In the genomic region with DNA sequence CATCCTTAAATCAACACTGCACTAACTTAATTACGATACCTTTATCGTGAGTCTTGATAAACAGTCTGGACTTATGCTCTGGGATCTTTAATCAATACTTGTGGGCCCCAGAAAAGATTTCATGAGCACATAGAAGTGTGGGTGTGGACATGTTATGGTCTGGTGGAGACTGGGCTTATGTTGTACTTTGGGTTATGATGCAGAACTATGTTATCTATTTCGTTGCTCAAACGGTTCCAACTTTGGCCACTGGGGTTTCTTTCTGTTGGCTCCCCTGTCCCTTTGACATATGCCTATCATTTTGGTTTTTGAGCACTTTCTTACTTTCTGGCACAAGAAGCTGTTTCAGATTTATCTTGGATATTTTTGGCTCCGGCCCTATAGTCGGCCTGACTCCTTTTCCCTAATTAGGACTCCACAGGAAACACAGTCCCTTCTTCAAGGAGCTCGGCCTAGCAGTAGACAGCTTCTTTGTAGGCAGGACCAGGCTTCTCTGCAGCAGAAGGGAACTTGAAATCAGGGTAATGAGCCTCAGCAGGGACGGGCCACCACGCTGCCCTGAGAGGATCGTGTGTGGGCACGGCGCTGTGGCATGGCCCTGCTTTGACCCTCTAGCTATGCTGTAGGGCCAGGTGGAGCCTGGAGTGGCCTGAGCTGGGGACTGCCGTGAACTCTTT, we compare ENCODE assay signal across 1 cellular context.
TF ChIP-seq lines count a peak whose summit lies in the region.

No MANE protein-coding gene starts in this region.

TF ChIP-seq in K562, 482 proteins besides CTCF, POLR2A, EP300 and RAD21 (continued from another document):
- TF ChIP-seq, protein P1, sequence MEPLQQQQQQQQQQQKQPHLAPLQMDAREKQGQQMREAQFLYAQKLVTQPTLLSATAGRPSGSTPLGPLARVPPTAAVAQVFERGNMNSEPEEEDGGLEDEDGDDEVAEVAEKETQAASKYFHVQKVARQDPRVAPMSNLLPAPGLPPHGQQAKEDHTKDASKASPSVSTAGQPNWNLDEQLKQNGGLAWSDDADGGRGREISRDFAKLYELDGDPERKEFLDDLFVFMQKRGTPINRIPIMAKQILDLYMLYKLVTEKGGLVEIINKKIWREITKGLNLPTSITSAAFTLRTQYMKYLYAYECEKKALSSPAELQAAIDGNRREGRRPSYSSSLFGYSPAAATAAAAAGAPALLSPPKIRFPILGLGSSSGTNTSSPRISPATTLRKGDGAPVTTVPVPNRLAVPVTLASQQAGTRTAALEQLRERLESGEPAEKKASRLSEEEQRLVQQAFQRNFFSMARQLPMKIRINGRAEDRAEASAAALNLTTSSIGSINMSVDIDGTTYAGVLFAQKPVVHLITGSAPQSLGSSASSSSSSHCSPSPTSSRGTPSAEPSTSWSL (CRISPR knock-in tag; IDR thresholded peaks at IDR 0.05; ENCODE audit: borderline replicate concordance): no peak
- peak; percentile 12 for TF ChIP-seq MEIS2 (IDR thresholded peaks at IDR 0.05; ENCODE audit: partially characterized antibody)
- no peak for TF ChIP-seq ZNF12 (CRISPR knock-in tag; IDR thresholded peaks at IDR 0.05)
- TF ChIP-seq ZNF780A (CRISPR knock-in tag; IDR thresholded peaks at IDR 0.05): no peak
- TF ChIP-seq, protein P2, sequence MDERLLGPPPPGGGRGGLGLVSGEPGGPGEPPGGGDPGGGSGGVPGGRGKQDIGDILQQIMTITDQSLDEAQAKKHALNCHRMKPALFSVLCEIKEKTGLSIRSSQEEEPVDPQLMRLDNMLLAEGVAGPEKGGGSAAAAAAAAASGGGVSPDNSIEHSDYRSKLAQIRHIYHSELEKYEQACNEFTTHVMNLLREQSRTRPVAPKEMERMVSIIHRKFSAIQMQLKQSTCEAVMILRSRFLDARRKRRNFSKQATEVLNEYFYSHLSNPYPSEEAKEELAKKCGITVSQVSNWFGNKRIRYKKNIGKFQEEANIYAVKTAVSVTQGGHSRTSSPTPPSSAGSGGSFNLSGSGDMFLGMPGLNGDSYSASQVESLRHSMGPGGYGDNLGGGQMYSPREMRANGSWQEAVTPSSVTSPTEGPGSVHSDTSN (CRISPR knock-in tag; IDR thresholded peaks at IDR 0.05; ENCODE audit: low read depth): no peak
- TF ChIP-seq, protein P2 (tag; conservative IDR thresholded peaks at IDR 0.05; ENCODE audit: low read depth): 0 out of 2 replicates have a peak, but pooled peaks have one; percentile 37
- no peak for TF ChIP-seq CSDE1 (IDR thresholded peaks at IDR 0.05)
- TF ChIP-seq, protein P3, sequence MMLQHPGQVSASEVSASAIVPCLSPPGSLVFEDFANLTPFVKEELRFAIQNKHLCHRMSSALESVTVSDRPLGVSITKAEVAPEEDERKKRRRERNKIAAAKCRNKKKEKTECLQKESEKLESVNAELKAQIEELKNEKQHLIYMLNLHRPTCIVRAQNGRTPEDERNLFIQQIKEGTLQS (IDR thresholded peaks at IDR 0.05): no peak
- TF ChIP-seq, protein P3 (CRISPR knock-in tag; conservative IDR thresholded peaks at IDR 0.05): no peak
- TF ChIP-seq, protein P4, sequence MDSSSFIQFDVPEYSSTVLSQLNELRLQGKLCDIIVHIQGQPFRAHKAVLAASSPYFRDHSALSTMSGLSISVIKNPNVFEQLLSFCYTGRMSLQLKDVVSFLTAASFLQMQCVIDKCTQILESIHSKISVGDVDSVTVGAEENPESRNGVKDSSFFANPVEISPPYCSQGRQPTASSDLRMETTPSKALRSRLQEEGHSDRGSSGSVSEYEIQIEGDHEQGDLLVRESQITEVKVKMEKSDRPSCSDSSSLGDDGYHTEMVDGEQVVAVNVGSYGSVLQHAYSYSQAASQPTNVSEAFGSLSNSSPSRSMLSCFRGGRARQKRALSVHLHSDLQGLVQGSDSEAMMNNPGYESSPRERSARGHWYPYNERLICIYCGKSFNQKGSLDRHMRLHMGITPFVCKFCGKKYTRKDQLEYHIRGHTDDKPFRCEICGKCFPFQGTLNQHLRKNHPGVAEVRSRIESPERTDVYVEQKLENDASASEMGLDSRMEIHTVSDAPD (CRISPR knock-in tag; IDR thresholded peaks at IDR 0.05): no peak
- TF ChIP-seq POLR2B (IDR thresholded peaks at IDR 0.05; ENCODE audit: low read depth, partially characterized antibody): no peak
- TF ChIP-seq RFX7 (CRISPR knock-in tag; IDR thresholded peaks at IDR 0.05): no peak
- TF ChIP-seq, protein P5, sequence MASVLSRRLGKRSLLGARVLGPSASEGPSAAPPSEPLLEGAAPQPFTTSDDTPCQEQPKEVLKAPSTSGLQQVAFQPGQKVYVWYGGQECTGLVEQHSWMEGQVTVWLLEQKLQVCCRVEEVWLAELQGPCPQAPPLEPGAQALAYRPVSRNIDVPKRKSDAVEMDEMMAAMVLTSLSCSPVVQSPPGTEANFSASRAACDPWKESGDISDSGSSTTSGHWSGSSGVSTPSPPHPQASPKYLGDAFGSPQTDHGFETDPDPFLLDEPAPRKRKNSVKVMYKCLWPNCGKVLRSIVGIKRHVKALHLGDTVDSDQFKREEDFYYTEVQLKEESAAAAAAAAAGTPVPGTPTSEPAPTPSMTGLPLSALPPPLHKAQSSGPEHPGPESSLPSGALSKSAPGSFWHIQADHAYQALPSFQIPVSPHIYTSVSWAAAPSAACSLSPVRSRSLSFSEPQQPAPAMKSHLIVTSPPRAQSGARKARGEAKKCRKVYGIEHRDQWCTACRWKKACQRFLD (CRISPR knock-in tag; IDR thresholded peaks at IDR 0.05): 0 out of 2 replicates have a peak, but pooled peaks have one; percentile 21
- no peak for TF ChIP-seq FOXM1 (IDR thresholded peaks at IDR 0.05; ENCODE audit: low read depth)
- TF ChIP-seq FOXM1 (CRISPR knock-in tag; IDR thresholded peaks at IDR 0.05; ENCODE audit: low read depth): no peak
- TF ChIP-seq ZNF133 (CRISPR knock-in tag; IDR thresholded peaks at IDR 0.05): no peak
- no peak for TF ChIP-seq RBM17 (IDR thresholded peaks at IDR 0.05; ENCODE audit: borderline replicate concordance, low read depth, low read length)
- TF ChIP-seq, protein P6, sequence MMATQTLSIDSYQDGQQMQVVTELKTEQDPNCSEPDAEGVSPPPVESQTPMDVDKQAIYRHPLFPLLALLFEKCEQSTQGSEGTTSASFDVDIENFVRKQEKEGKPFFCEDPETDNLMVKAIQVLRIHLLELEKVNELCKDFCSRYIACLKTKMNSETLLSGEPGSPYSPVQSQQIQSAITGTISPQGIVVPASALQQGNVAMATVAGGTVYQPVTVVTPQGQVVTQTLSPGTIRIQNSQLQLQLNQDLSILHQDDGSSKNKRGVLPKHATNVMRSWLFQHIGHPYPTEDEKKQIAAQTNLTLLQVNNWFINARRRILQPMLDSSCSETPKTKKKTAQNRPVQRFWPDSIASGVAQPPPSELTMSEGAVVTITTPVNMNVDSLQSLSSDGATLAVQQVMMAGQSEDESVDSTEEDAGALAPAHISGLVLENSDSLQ (IDR thresholded peaks at IDR 0.05): peak; percentile 68; the same call in 1 of the 2 replicates
